In the genomic region with DNA sequence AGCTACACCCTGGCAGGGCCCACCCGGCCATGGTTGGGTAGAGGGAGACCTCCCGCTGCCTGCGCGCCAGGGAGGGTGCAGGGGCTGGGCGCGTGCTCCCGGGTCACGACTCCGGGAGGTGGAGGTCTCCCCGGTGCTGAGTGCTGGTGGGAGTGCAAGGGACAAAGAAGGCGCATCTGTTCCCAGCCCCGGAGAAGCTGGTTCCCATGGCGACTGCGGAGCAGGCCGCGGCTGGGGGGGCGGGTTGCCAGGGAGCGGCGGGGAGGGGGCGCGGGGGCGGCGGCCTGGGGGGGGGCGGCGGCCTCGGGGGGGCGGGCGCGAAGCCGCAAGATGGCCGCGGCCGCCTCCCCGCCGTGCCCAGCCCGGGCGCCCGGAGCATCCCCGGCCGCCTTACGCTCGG, we compare ENCODE assay signal across 10 cellular contexts. TPM values are rescaled to one million over a fixed set of nuclear protein-coding genes. Genes with fewer than 3 reads are reported as not detected.
A peak's percentile ranks its signal among the peaks of the same experiment; 100 is the strongest.
DNase-seq lines count a peak whose midpoint lies in the region; ATAC-seq, FAIRE-seq and TF ChIP-seq lines count a peak whose summit lies in the region.
"Had no signal": no experiment of that assay in that cellular context is flagged by ENCODE, and none has a peak within 500 bp of the region (broad histone marks: within the 10 kb centered on the region; RNA-seq: fewer than 3 reads in every experiment).

No MANE protein-coding gene starts in this region.

- CTCF ChIA-PET in GM12878 (lab: Yijun Ruan, JAX) = no interaction called here

- RAD21 ChIA-PET in GM12878 (lab: Charles Lee; ENCODE audit: unreplicated experiment) = interaction anchor here (0.6 kb wide), 1 partner anchor 123 kb away, joined by 3 read pairs; no protein-coding TSS in a partner anchor

- no TSS peak for BruUV-seq in GM12878 (replicated peaks; lab: Mats Ljungman, UMichigan)

- H3K4me1 ChIP-seq in GM12878 (ENCODE audit: control insufficient read depth, insufficient read depth, low read length) = peaks cover 8% of the 10 kb centered on the region; the same call in 1 of the 2 replicates

- TF ChIP-seq POLR2A in GM12878 (IDR thresholded peaks at IDR 0.05; ENCODE audit: low read depth, low read length) = no peak

- no peak for DNase-seq in stimulated activated naive CD8-positive, alpha-beta T cell treated with anti-CD3 and anti-CD28 coated beads, Interleukin-15, amount 100 ng/mL, for 72 hours
- DNase-seq in stimulated activated naive CD8-positive, alpha-beta T cell treated with anti-CD3 and anti-CD28 coated beads, Interleukin-15, Interleukin-2, amounts not matched to agents 100 U/mL and 50 U/mL, for 24 hours = no peak
- DNase-seq in GM12878 (ENCODE audit: low read depth, low spot score) (no peak), left kidney (ENCODE audit: low read depth, low spot score) (peak; percentile 62), natural killer cell (no peak), GM19238 (ENCODE audit: insufficient read length, low spot score) (no peak)
- DNase-seq in effector CD8-positive, alpha-beta T cell (lab: John Stamatoyannopoulos, UW) = no peak
- DNase-seq: activated B cell treated with CpG ODN at 0.5 μM for 24 hours had no signal

- no peaks in the 10 kb centered on the region for H3K36me3 Mint-ChIP-seq in natural killer cell

- H3K9me3 Mint-ChIP-seq in stimulated activated naive CD8-positive, alpha-beta T cell treated with anti-CD3 and anti-CD28 coated beads, Interleukin-15, amount 100 ng/mL, for 72 hours = no peaks in the 10 kb centered on the region
- no peaks in the 10 kb centered on the region for H3K9me3 Mint-ChIP-seq in natural killer cell
- H3K9me3 Mint-ChIP-seq: activated B cell treated with CpG ODN at 0.5 μM for 24 hours had no signal

- H3K36me3 ChIP-seq in GM12878 (ENCODE audit: control insufficient read depth in 2 of 2, insufficient read depth in 2 of 2, low read length in 1 of 2) = no peaks in the 10 kb centered on the region

- intact Hi-C loops in GM12878 (cut with micrococcal nuclease; ENCODE audit: unreplicated experiment) (no loop called here), natural killer cell (cut with micrococcal nuclease) (no loop called here)

- FAIRE-seq in GM12878 (lab: Jason Lieb, UNC) = no peak

- in situ Hi-C loops in GM12878 (cut with MboI) = no loop called here

- WGBS in GM12878 (ENCODE audit: insufficient coverage, insufficient replicate concordance, low lambda C conversion rate, missing lambda C conversion rate) = 5% methylated on average over 12 of the region's 42 CpGs

- H4K20me1 ChIP-seq in GM12878 (ENCODE audit: control insufficient read depth, insufficient read depth) = no peaks in the 10 kb centered on the region

- H3K9me3 ChIP-seq in GM12878 (replicated peaks; ENCODE audit: control insufficient read depth, insufficient read depth, low read length) = no peaks in the 10 kb centered on the region; the same call in 2 of the 3 replicates

- no peak overlapping the region for H3K27ac ChIP-seq in GM12878 (ENCODE audit: control insufficient read depth, insufficient read depth)
- H3K27ac ChIP-seq: KMS-11 had no signal

- H3K4me3 ChIP-seq in GM12878 = no peak overlapping the region

- ATAC-seq in stimulated activated naive CD8-positive, alpha-beta T cell treated with anti-CD3 and anti-CD28 coated beads, Interleukin-15, amount 100 ng/mL, for 72 hours = no peak
- ATAC-seq in stimulated activated naive CD8-positive, alpha-beta T cell treated with anti-CD3 and anti-CD28 coated beads, Interleukin-15, Interleukin-2, amounts not matched to agents 100 U/mL and 50 U/mL, for 24 hours = no peak
- ATAC-seq in GM12878 (no peak), natural killer cell (no peak), GM21825 (IDR thresholded peaks at IDR 0.05; ENCODE audit: unreplicated experiment) (no peak)

- H3K4me2 ChIP-seq in GM12878 (ENCODE audit: control insufficient read depth, insufficient read depth) = 0 out of 2 replicates have a peak overlapping the region, but pooled peaks have one; percentile 15

- H3K9ac ChIP-seq in GM12878 (ENCODE audit: control insufficient read depth, insufficient read depth, low read length) = no peak overlapping the region
- H3K9ac ChIP-seq: KMS-11 had no signal

- no peak overlapping the region for H2AFZ ChIP-seq in GM12878 (ENCODE audit: control insufficient read depth, low read depth, low read length)

- POLR2A ChIA-PET in GM12878 (lab: Charles Lee) = interaction anchor here (0.6 kb wide), 1 partner anchor 150 kb away, joined by 3 read pairs; no protein-coding TSS in a partner anchor

- H3K4me3 Mint-ChIP-seq in stimulated activated naive CD8-positive, alpha-beta T cell treated with anti-CD3 and anti-CD28 coated beads, Interleukin-15, amount 100 ng/mL, for 72 hours = peak overlapping the region; percentile 69 to 73
- H3K4me3 Mint-ChIP-seq in natural killer cell = no peak overlapping the region

- TF ChIP-seq EP300 in GM12878 (IDR thresholded peaks at IDR 0.05; ENCODE audit: borderline replicate concordance in 1 of 2, control insufficient read depth in 1 of 2, low read depth in 2 of 2, low read length in 2 of 2) = no peak

- peaks cover 30% of the 10 kb centered on the region for H3K27me3 Mint-ChIP-seq in stimulated activated naive CD8-positive, alpha-beta T cell treated with anti-CD3 and anti-CD28 coated beads, Interleukin-15, amount 100 ng/mL, for 72 hours
- H3K27me3 Mint-ChIP-seq in natural killer cell (ENCODE audit: low read depth in 2 of 2) = peaks cover 10 to 14% of the 10 kb centered on the region in 2 donors

- H3K27ac Mint-ChIP-seq in stimulated activated naive CD8-positive, alpha-beta T cell treated with anti-CD3 and anti-CD28 coated beads, Interleukin-15, amount 100 ng/mL, for 72 hours = no peak overlapping the region
- H3K27ac Mint-ChIP-seq in natural killer cell = no peak overlapping the region
- H3K27ac Mint-ChIP-seq: activated B cell treated with CpG ODN at 0.5 μM for 24 hours had no signal

- H3K27me3 ChIP-seq in GM12878 (replicated peaks in 1 of 2; ENCODE audit: control insufficient read depth in 2 of 2, insufficient read depth in 2 of 2, low read length in 1 of 2) = peaks cover 0 to 10% of the 10 kb centered on the region in 2 experiments; a peak in 3 of 4 replicates

- SMC1A ChIA-PET in GM12878 (lab: Charles Lee; ENCODE audit: uncharacterized antibody, unreplicated experiment) = no interaction called here

- TF ChIP-seq RAD21 in GM12878 (IDR thresholded peaks at IDR 0.05; ENCODE audit: insufficient read depth, low read depth, low read length) = no peak

- H3K4me1 Mint-ChIP-seq in stimulated activated naive CD8-positive, alpha-beta T cell treated with anti-CD3 and anti-CD28 coated beads, Interleukin-15, amount 100 ng/mL, for 72 hours = peaks cover 41% of the 10 kb centered on the region
- H3K4me1 Mint-ChIP-seq in natural killer cell = peaks cover 14 to 20% of the 10 kb centered on the region in 2 donors

- H3K79me2 ChIP-seq in GM12878 (ENCODE audit: control insufficient read depth, insufficient read depth, low read length) = no peaks in the 10 kb centered on the region

- TF ChIP-seq CTCF in GM12878 (IDR thresholded peaks at IDR 0.05 in 2 of 3, conservative IDR thresholded peaks at IDR 0.05 in 1 of 3; ENCODE audit: control insufficient read depth in 2 of 3, extremely low read depth in 1 of 3, insufficient read depth in 1 of 3, low read depth in 3 of 3, low read length in 3 of 3) (no peak), natural killer cell (IDR thresholded peaks at IDR 0.05) (no peak)

RNA-seq across cellular contexts. Expression of a gene that starts 1.2 kb away (rescaled TPM):
- total RNA-seq in GM12878 (2013; cell fraction: nucleolus; rRNA removed) = 1.2 and 1.3 TPM in 2 replicates
- 0.44 and 0.51 TPM in 2 replicates for total RNA-seq in GM12878 (2014; rRNA removed)
- total RNA-seq in GM12878 (2014; rRNA removed; fragmentation: Illumina TruSeq; extraction: Trizol) = 0.05 and 0.09 TPM in 2 replicates
- 0.59 and 0.61 TPM in 2 replicates for total RNA-seq in GM12878 (2021)
- polyA plus RNA-seq in GM12878 (2011; ENCODE audit: low read depth) = 0.12 TPM
- 0.03 and 0.04 TPM in 2 replicates for polyA plus RNA-seq in GM12878 (2011; rRNA removed)
- polyA plus RNA-seq in GM12878 (2011; cell fraction: cytosol; rRNA removed) = 0.09 and 0.28 TPM in 2 replicates
- 2.0 and 2.3 TPM in 2 replicates for polyA plus RNA-seq in GM12878 (2011; cell fraction: nucleus; rRNA removed)
- polyA plus RNA-seq in GM12878 (2012) = 1.2 and 1.9 TPM in 2 replicates
- 0.04 TPM in 1 of 2 replicates, not detected in the other for polyA plus RNA-seq in GM12878 (2014; fragmentation: Illumina TruSeq; extraction: Trizol)
- not detected for polyA plus RNA-seq in GM12878 (2014; fragmentation: Nextera tagmentation; extraction: Ambion mirVana)
- polyA plus RNA-seq in GM12878 (2014; rRNA removed) = 0.55 and 0.93 TPM in 2 replicates
- under 1 TPM in 1 of 2 experiments, not detected in 1; 0.18 TPM for polyA plus RNA-seq in GM12878 (2016; fragmentation: Nextera tagmentation; extraction: Ambion mirVana)
- not detected in 2 replicates for polyA minus RNA-seq in GM12878 (2011; rRNA and poly(A)+ RNA removed)
- 0.83 TPM in 1 of 2 replicates, not detected in the other for polyA minus RNA-seq in GM12878 (2011; cell fraction: cytosol; rRNA and poly(A)+ RNA removed)
- polyA minus RNA-seq in GM12878 (2011; cell fraction: nucleus; rRNA and poly(A)+ RNA removed) = 0.19 TPM in 1 of 2 replicates, not detected in the other
- under 1 TPM in 2 of 3 donors, not detected in 1; 0.14 to 0.41 TPM for total RNA-seq in natural killer cell

RNA-seq across cellular contexts. Expression of a gene that starts 5.0 kb away (rescaled TPM):
- 14.2 and 16.6 TPM in 2 replicates for total RNA-seq in GM12878 (2013; cell fraction: nucleolus; rRNA removed)
- total RNA-seq in GM12878 (2014; rRNA removed) = 45.8 and 52.5 TPM in 2 replicates
- total RNA-seq in GM12878 (2014; rRNA removed; fragmentation: Illumina TruSeq; extraction: Trizol) = 18.9 and 23.6 TPM in 2 replicates
- total RNA-seq in GM12878 (2021) = 304 and 305 TPM in 2 replicates
- polyA plus RNA-seq in GM12878 (2011; ENCODE audit: low read depth) = 34.8 TPM
- polyA plus RNA-seq in GM12878 (2011; rRNA removed) = 18.5 and 46.6 TPM in 2 replicates
- 109 and 189 TPM in 2 replicates for polyA plus RNA-seq in GM12878 (2011; cell fraction: cytosol; rRNA removed)
- 95.0 and 142 TPM in 2 replicates for polyA plus RNA-seq in GM12878 (2011; cell fraction: nucleus; rRNA removed)
- polyA plus RNA-seq in GM12878 (2012) = 163 and 185 TPM in 2 replicates
- 1.4 and 12.8 TPM in 2 replicates for polyA plus RNA-seq in GM12878 (2014; fragmentation: Illumina TruSeq; extraction: Trizol)
- polyA plus RNA-seq in GM12878 (2014; fragmentation: Nextera tagmentation; extraction: Ambion mirVana) = 10 to 100 TPM in 1 of 2 experiments, 1 to 10 TPM in 1; 7.2 to 45.0 TPM
- polyA plus RNA-seq in GM12878 (2014; rRNA removed) = 179 and 216 TPM in 2 replicates
- 100 to 1,000 TPM; 355 to 357 TPM for polyA plus RNA-seq in GM12878 (2016; fragmentation: Nextera tagmentation; extraction: Ambion mirVana)
- 38.4 and 79.7 TPM in 2 replicates for polyA minus RNA-seq in GM12878 (2011; rRNA and poly(A)+ RNA removed)
- polyA minus RNA-seq in GM12878 (2011; cell fraction: cytosol; rRNA and poly(A)+ RNA removed) = 73.8 and 96.8 TPM in 2 replicates
- polyA minus RNA-seq in GM12878 (2011; cell fraction: nucleus; rRNA and poly(A)+ RNA removed) = 21.4 and 39.0 TPM in 2 replicates
- 100 to 1,000 TPM in 2 of 3 donors, 10 to 100 TPM in 1; 88.6 to 119 (median 104) TPM for total RNA-seq in natural killer cell

RNA-seq across cellular contexts. Expression of a gene that starts 11.8 kb away (rescaled TPM):
- 69.3 and 73.1 TPM in 2 replicates for total RNA-seq in GM12878 (2013; cell fraction: nucleolus; rRNA removed)
- total RNA-seq in GM12878 (2014; rRNA removed) (6.1 and 8.4 TPM in 2 replicates), GM12878 (2014; rRNA removed; fragmentation: Illumina TruSeq; extraction: Trizol) (6.5 and 7.0 TPM in 2 replicates), GM12878 (2021) (51.5 and 52.3 TPM in 2 replicates), natural killer cell (100 to 1,000 TPM; 296 to 367 (median 314) TPM)
- polyA plus RNA-seq in GM12878 (2011; ENCODE audit: low read depth) = 6.0 TPM
- polyA plus RNA-seq in GM12878 (2011; rRNA removed) (7.6 and 12.2 TPM in 2 replicates), GM12878 (2014; fragmentation: Illumina TruSeq; extraction: Trizol) (4.2 and 7.9 TPM in 2 replicates), GM12878 (2014; fragmentation: Nextera tagmentation; extraction: Ambion mirVana) (under 1 TPM; 0.38 to 0.63 TPM), GM12878 (2014; rRNA removed) (30.9 and 33.7 TPM in 2 replicates), GM12878 (2016; fragmentation: Nextera tagmentation; extraction: Ambion mirVana) (1 to 10 TPM; 2.3 TPM)
- polyA plus RNA-seq in GM12878 (2011; cell fraction: cytosol; rRNA removed) = 24.2 and 29.5 TPM in 2 replicates
- 102 and 129 TPM in 2 replicates for polyA plus RNA-seq in GM12878 (2011; cell fraction: nucleus; rRNA removed)
- polyA plus RNA-seq in GM12878 (2012) = 26.6 and 35.6 TPM in 2 replicates
- polyA minus RNA-seq in GM12878 (2011; rRNA and poly(A)+ RNA removed) = 2.3 and 11.8 TPM in 2 replicates
- polyA minus RNA-seq in GM12878 (2011; cell fraction: cytosol; rRNA and poly(A)+ RNA removed) = 21.7 and 23.8 TPM in 2 replicates
- polyA minus RNA-seq in GM12878 (2011; cell fraction: nucleus; rRNA and poly(A)+ RNA removed) = 29.9 and 46.6 TPM in 2 replicates

RNA-seq across cellular contexts. Expression of a gene that starts 31.0 kb away (rescaled TPM):
- 65.3 and 74.4 TPM in 2 replicates for total RNA-seq in GM12878 (2013; cell fraction: nucleolus; rRNA removed)
- 62.0 and 65.7 TPM in 2 replicates for total RNA-seq in GM12878 (2014; rRNA removed)
- 30.7 and 34.3 TPM in 2 replicates for total RNA-seq in GM12878 (2014; rRNA removed; fragmentation: Illumina TruSeq; extraction: Trizol)
- total RNA-seq in GM12878 (2021) = 64.6 and 71.0 TPM in 2 replicates
- 10.6 TPM for polyA plus RNA-seq in GM12878 (2011; ENCODE audit: low read depth)
- 30.2 and 31.3 TPM in 2 replicates for polyA plus RNA-seq in GM12878 (2011; rRNA removed)
- polyA plus RNA-seq in GM12878 (2011; cell fraction: cytosol; rRNA removed) = 35.3 and 63.5 TPM in 2 replicates
- polyA plus RNA-seq in GM12878 (2011; cell fraction: nucleus; rRNA removed) = 132 and 164 TPM in 2 replicates
- 35.5 and 36.4 TPM in 2 replicates for polyA plus RNA-seq in GM12878 (2012)
- polyA plus RNA-seq in GM12878 (2014; fragmentation: Illumina TruSeq; extraction: Trizol) = 8.5 and 16.3 TPM in 2 replicates
- polyA plus RNA-seq in GM12878 (2014; fragmentation: Nextera tagmentation; extraction: Ambion mirVana) = under 1 TPM; 0.33 to 0.74 TPM
- polyA plus RNA-seq in GM12878 (2014; rRNA removed) = 57.0 and 69.5 TPM in 2 replicates
- polyA plus RNA-seq in GM12878 (2016; fragmentation: Nextera tagmentation; extraction: Ambion mirVana) = 1 to 10 TPM; 4.9 to 5.4 TPM
- polyA minus RNA-seq in GM12878 (2011; rRNA and poly(A)+ RNA removed) = 31.5 and 37.9 TPM in 2 replicates
- 19.5 and 22.7 TPM in 2 replicates for polyA minus RNA-seq in GM12878 (2011; cell fraction: cytosol; rRNA and poly(A)+ RNA removed)
- 19.9 and 33.8 TPM in 2 replicates for polyA minus RNA-seq in GM12878 (2011; cell fraction: nucleus; rRNA and poly(A)+ RNA removed)
- 10 to 100 TPM; 51.5 to 61.1 (median 54.0) TPM for total RNA-seq in natural killer cell

RNA-seq across cellular contexts. Expression of a gene that starts 32.6 kb away (rescaled TPM):
- total RNA-seq in GM12878 (2013; cell fraction: nucleolus; rRNA removed) = 275 and 320 TPM in 2 replicates
- total RNA-seq in GM12878 (2014; rRNA removed) = 216 and 225 TPM in 2 replicates
- 228 and 243 TPM in 2 replicates for total RNA-seq in GM12878 (2014; rRNA removed; fragmentation: Illumina TruSeq; extraction: Trizol)
- total RNA-seq in GM12878 (2021) = 264 and 284 TPM in 2 replicates
- polyA plus RNA-seq in GM12878 (2011; ENCODE audit: low read depth) = 115 TPM
- polyA plus RNA-seq in GM12878 (2011; rRNA removed) = 153 and 253 TPM in 2 replicates
- 253 and 279 TPM in 2 replicates for polyA plus RNA-seq in GM12878 (2011; cell fraction: cytosol; rRNA removed)
- polyA plus RNA-seq in GM12878 (2011; cell fraction: nucleus; rRNA removed) = 892 and 1,145 TPM in 2 replicates
- 254 and 374 TPM in 2 replicates for polyA plus RNA-seq in GM12878 (2012)
- polyA plus RNA-seq in GM12878 (2014; fragmentation: Illumina TruSeq; extraction: Trizol) = 152 and 313 TPM in 2 replicates
- polyA plus RNA-seq in GM12878 (2014; fragmentation: Nextera tagmentation; extraction: Ambion mirVana) = 10 to 100 TPM; 27.6 to 52.4 TPM
- 335 and 370 TPM in 2 replicates for polyA plus RNA-seq in GM12878 (2014; rRNA removed)
- 100 to 1,000 TPM; 162 to 166 TPM for polyA plus RNA-seq in GM12878 (2016; fragmentation: Nextera tagmentation; extraction: Ambion mirVana)
- polyA minus RNA-seq in GM12878 (2011; rRNA and poly(A)+ RNA removed) = 50.8 and 65.0 TPM in 2 replicates
- 44.4 and 56.1 TPM in 2 replicates for polyA minus RNA-seq in GM12878 (2011; cell fraction: cytosol; rRNA and poly(A)+ RNA removed)
- 81.2 and 108 TPM in 2 replicates for polyA minus RNA-seq in GM12878 (2011; cell fraction: nucleus; rRNA and poly(A)+ RNA removed)
- 100 to 1,000 TPM; 410 to 454 (median 440) TPM for total RNA-seq in natural killer cell

Comparison
In these comparisons a context has a peak if more than half of its experiments do, and no peak if none do; other contexts are left out.
1. RNA of a gene that starts 11.8 kb away (total RNA-seq): 296 to 367 TPM in natural killer cell; 6.1 to 73.1 TPM in GM12878; every median in the first group is over 4 times any median in the second.